In the genomic region with DNA sequence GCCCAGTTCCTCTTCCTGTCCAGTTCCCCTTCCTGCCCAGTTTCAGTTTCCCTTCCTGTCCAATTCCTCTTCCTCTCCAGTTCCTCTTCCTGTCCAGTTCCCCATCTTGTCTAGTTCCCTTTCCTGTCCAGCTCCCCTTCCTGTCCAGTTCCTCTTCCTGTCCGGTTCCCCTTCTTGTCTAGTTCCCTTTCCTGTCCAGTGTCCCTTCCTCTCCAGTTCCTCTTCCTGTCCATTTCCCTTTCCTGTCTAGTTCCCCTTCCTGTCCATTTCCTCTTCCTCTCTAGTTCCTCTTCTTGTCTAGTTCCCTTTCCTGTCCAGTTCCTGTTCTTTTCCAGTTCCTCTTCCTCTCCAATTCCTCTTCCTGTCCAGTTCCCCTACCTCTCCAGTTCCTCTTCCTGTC, we compare ENCODE assay signal across 22 cellular contexts.
"Had no signal": no experiment of that assay in that cellular context is flagged by ENCODE, and none has a peak within 500 bp of the region (broad histone marks: within the 10 kb centered on the region; RNA-seq: fewer than 3 reads in every experiment).

No MANE protein-coding gene starts in this region.

- DNase-seq: activated CD4-positive, alpha-beta T cell treated with anti-CD3 and anti-CD28 coated beads for 4 hours; activated CD8-positive, alpha-beta memory T cell treated with anti-CD3 and anti-CD28 coated beads, Interleukin-2, amount 50 U/mL, for 4 hours; activated effector memory CD4-positive, alpha-beta T cell treated with anti-CD3 and anti-CD28 coated beads, Interleukin-2, amount 50 U/mL, for 16 hours; activated T-cell treated with anti-CD3 and anti-CD28 coated beads, Interleukin-2, amount 50 U/mL, for 48 hours; amygdala; effector CD8-positive, alpha-beta T cell; heart right ventricle; immature natural killer cell; kidney glomerular epithelial cell; left ventricle myocardium inferior; mammary epithelial cell; stimulated activated CD4-positive, alpha-beta T cell treated with anti-CD3 and anti-CD28 coated beads, Interleukin-2, amount 100 ng/mL, for 24 hours; stimulated activated naive CD8-positive, alpha-beta T cell treated with anti-CD3 and anti-CD28 coated beads, Interleukin-15, Interleukin-2, amounts not matched to agents 100 U/mL and 50 U/mL, for 24 hours; substantia nigra; tibial artery had no signal

- H3K4me1 Mint-ChIP-seq: immature natural killer cell had no signal

- H3K4me1 ChIP-seq: esophagus muscularis mucosa, tibial artery had no signal

- H3K27ac Mint-ChIP-seq: activated naive CD8-positive, alpha-beta T cell; dendritic cell treated with granulocyte-macrophage colony-stimulating factor and Interleukin-4, amounts not matched to agents 40 ng/mL and 50 ng/mL, for 4 days; immature natural killer cell; progenitor cell of endocrine pancreas; WTC11 had no signal

- H3K27ac ChIP-seq: cardiac muscle cell, esophagus muscularis mucosa, heart right ventricle, left ventricle myocardium inferior, tibial artery had no signal

- ATAC-seq: heart right ventricle; stimulated activated naive CD8-positive, alpha-beta T cell treated with anti-CD3 and anti-CD28 coated beads, Interleukin-15, Interleukin-2, amounts not matched to agents 100 U/mL and 50 U/mL, for 24 hours; WTC11 had no signal

- H3K4me3 Mint-ChIP-seq: activated naive CD8-positive, alpha-beta T cell; dendritic cell treated with granulocyte-macrophage colony-stimulating factor and Interleukin-4, amounts not matched to agents 40 ng/mL and 50 ng/mL, for 4 days; immature natural killer cell; neural crest cell; WTC11 had no signal

- H3K27me3 ChIP-seq: cardiac muscle cell, esophagus muscularis mucosa, heart right ventricle, tibial artery had no signal

- H3K36me3 ChIP-seq: cardiac muscle cell, esophagus muscularis mucosa, heart right ventricle, left ventricle myocardium inferior, tibial artery had no signal

- H3K4me3 ChIP-seq: cardiac muscle cell, esophagus muscularis mucosa, heart right ventricle, left ventricle myocardium inferior, tibial artery had no signal

- H3K36me3 Mint-ChIP-seq: activated naive CD8-positive, alpha-beta T cell had no signal

- H3K27me3 Mint-ChIP-seq: dendritic cell treated with granulocyte-macrophage colony-stimulating factor and Interleukin-4, amounts not matched to agents 40 ng/mL and 50 ng/mL, for 4 days; progenitor cell of endocrine pancreas had no signal
